Comparison of ENCODE assay signal across 19 cellular contexts in the genomic region with DNA sequence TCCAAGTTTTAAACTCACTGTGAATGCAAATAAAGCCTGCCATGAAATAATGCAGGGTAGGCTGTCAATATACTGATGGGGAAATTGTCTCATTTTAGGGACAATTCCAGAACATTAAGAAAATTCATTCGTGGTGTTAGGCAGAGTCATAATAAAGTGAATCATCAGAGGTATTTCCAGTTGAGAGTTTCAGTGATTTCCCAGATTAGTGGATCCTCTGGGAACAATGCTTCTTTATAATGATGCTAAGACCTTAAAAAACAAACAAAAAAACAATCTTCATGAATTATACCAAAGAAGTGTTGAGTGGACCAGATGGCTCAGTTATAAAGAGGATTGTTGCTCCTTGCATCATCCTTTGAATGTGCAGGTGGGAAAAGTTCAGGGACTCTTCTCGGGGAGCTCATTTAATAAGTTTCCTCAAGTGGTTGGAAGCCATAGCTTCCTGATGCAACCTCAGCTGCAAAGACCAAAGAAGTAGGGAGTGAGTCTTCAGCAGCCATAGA.
A peak's percentile ranks its signal among the peaks of the same experiment; 100 is the strongest.
DNase-seq lines count a peak whose midpoint lies in the region; ATAC-seq and TF ChIP-seq lines count a peak whose summit lies in the region.
"Had no signal": no experiment of that assay in that cellular context is flagged by ENCODE, and none has a peak within 500 bp of the region (broad histone marks: within the 10 kb centered on the region; RNA-seq: fewer than 3 reads in every experiment).

No MANE protein-coding gene starts in this region.

- no peaks in the 10 kb centered on the region for H3K9me3 ChIP-seq in PC-3 (ENCODE audit: low read length)
- H3K9me3 ChIP-seq: Caco-2 had no signal

- H3K4me3 ChIP-seq in PC-3 (ENCODE audit: low read length), result no peak overlapping the region
- H3K4me3 ChIP-seq: GM23248 had no signal

- no peak for ATAC-seq in PC-3
- ATAC-seq: CD8-positive, alpha-beta T cell; Panc1 had no signal

- no peaks in the 10 kb centered on the region for H3K9me2 ChIP-seq in PC-3 (replicated peaks; ENCODE audit: low read length)

- no peak overlapping the region for H3K9ac ChIP-seq in PC-3 (ENCODE audit: low read length)
- H3K9ac ChIP-seq: GM23248 had no signal

- H3K4me1 ChIP-seq in PC-3 (ENCODE audit: insufficient read depth, low read length), result no peaks in the 10 kb centered on the region
- H3K4me1 ChIP-seq: Caco-2 had no signal

- no peak overlapping the region for H3K27ac ChIP-seq in PC-3 (ENCODE audit: low read length)
- H3K27ac ChIP-seq: C4-2B, GM23248, RWPE1 had no signal

- intact Hi-C loops in PC-3 (cut with micrococcal nuclease), result no loop called here

- H2AFZ ChIP-seq in PC-3 (ENCODE audit: low read length), result no peak overlapping the region
- H2AFZ ChIP-seq: GM23248 had no signal

- POLR2A ChIA-PET in PC-3 (lab: Charles Lee; ENCODE audit: unreplicated experiment), result no interaction called here

- H4K20me1 ChIP-seq in PC-3 (ENCODE audit: low read length), result no peaks in the 10 kb centered on the region

- H3K36me3 ChIP-seq in PC-3 (ENCODE audit: low read depth, low read length), result no peaks in the 10 kb centered on the region

- H3F3A ChIP-seq in PC-3 (ENCODE audit: low read length, unreplicated experiment), result no peaks in the 10 kb centered on the region

- H3K4me2 ChIP-seq in PC-3 (ENCODE audit: low read length), result no peak overlapping the region

- no peaks in the 10 kb centered on the region for H3K27me3 ChIP-seq in PC-3 (ENCODE audit: low read length)

- TF ChIP-seq CTCF in PC-3 (conservative IDR thresholded peaks at IDR 0.05; ENCODE audit: low read depth, low read length), result no peak

- BruUV-seq in PC-3 (replicated peaks; lab: Mats Ljungman, UMichigan), result no TSS peak

- DNase-seq in Caki2 (ENCODE audit: low read depth) (peak; percentile 8), HT1080 (ENCODE audit: low read depth) (peak; percentile 65), NCI-H524 treated with DMSO at 0.1 percent for 48 hours (lab: John Stamatoyannopoulos, UW) (peak; percentile 47), kidney tubule cell (ENCODE audit: low spot score) (peak; percentile 65), NCI-H1436 treated with DMSO at 0.1 percent for 48 hours (lab: John Stamatoyannopoulos, UW) (no peak), GDM1 (lab: John Stamatoyannopoulos, UW) (no peak), PC-3 (no peak)
- DNase-seq: Caco-2; CD8-positive, alpha-beta T cell; DMS153; GM23248; H7; KBM-7; NCI-H1048; NCI-H526; SHP77 had no signal

- in situ Hi-C loops in Caki2 (cut with HindIII; ENCODE audit: low pct_unique_long_range_greater_than_20kb, low sequenced_read_pairs), result no loop called here

- H3K79me2 ChIP-seq in PC-3 (ENCODE audit: low read length), result no peaks in the 10 kb centered on the region

- CTCF ChIA-PET in PC-3 (lab: Charles Lee), result no interaction called here

Comparison
In these comparisons a context has a peak if more than half of its experiments do, and no peak if none do; other contexts are left out.
1. DNase-seq: peak in Caki2 (single experiment), HT1080 (single experiment), NCI-H524 treated with DMSO at 0.1 percent for 48 hours (single experiment) and kidney tubule cell (single experiment); none in NCI-H1436 treated with DMSO at 0.1 percent for 48 hours (single experiment), GDM1 (single experiment) and PC-3 (single experiment).